Comparison of ENCODE assay signal across 1 cellular context in the genomic region with DNA sequence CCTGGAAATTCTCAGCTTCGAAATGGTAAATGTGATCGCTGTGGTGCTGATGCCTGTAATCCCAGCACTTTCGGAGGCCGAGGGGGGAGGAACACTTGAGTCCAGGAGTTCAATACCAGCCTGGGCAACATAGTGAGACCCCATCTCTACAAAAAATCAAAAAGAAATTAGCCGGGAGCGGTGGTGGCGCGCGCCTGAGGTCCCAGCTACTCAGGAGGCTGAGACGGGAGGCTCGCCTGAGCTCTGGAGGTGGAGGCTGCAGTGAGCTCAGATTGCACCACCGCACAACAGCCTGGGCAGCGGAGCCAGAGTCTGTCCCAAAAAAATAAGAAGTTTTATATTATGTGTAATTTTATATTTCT.
TF ChIP-seq lines count a peak whose summit lies in the region.

No MANE protein-coding gene starts in this region.

TF ChIP-seq in liver, 16 proteins besides CTCF, POLR2A, EP300 and RAD21 (continued from another document):
- TF ChIP-seq, protein P1, sequence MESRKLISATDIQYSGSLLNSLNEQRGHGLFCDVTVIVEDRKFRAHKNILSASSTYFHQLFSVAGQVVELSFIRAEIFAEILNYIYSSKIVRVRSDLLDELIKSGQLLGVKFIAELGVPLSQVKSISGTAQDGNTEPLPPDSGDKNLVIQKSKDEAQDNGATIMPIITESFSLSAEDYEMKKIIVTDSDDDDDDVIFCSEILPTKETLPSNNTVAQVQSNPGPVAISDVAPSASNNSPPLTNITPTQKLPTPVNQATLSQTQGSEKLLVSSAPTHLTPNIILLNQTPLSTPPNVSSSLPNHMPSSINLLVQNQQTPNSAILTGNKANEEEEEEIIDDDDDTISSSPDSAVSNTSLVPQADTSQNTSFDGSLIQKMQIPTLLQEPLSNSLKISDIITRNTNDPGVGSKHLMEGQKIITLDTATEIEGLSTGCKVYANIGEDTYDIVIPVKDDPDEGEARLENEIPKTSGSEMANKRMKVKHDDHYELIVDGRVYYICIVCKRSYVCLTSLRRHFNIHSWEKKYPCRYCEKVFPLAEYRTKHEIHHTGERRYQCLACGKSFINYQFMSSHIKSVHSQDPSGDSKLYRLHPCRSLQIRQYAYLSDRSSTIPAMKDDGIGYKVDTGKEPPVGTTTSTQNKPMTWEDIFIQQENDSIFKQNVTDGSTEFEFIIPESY (IDR thresholded peaks at IDR 0.05), result no peak
- TF ChIP-seq JUND (IDR thresholded peaks at IDR 0.05), result no peak
- no peak for TF ChIP-seq SP1 (IDR thresholded peaks at IDR 0.05)
- no peak for TF ChIP-seq FOXA1 (IDR thresholded peaks at IDR 0.05)
- TF ChIP-seq HNF4G (IDR thresholded peaks at IDR 0.05), result no peak
- TF ChIP-seq, protein P2, sequence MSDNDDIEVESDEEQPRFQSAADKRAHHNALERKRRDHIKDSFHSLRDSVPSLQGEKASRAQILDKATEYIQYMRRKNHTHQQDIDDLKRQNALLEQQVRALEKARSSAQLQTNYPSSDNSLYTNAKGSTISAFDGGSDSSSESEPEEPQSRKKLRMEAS (IDR thresholded peaks at IDR 0.05), result no peak
- no peak for TF ChIP-seq HNF4A (conservative IDR thresholded peaks at IDR 0.05)
TF ChIP-seq in liver: peak in this region for 0.
